ENCODE assay signal across 11 cellular contexts in genomic region chr14:31992051-31992450, GRCh38.
DNase-seq lines count a peak whose midpoint lies in the region; ATAC-seq and TF ChIP-seq lines count a peak whose summit lies in the region.
"Had no signal": no experiment of that assay in that cellular context is flagged by ENCODE, and none has a peak within 500 bp of the region (broad histone marks: within the 10 kb centered on the region; RNA-seq: fewer than 3 reads in every experiment).

No MANE protein-coding gene starts in this region.

- H3K9me3 Mint-ChIP-seq in activated T-cell treated with anti-CD3 and anti-CD28 coated beads, Interleukin-2, amount 50 U/mL, for 4 hours = no peaks in the 10 kb centered on the region
- H3K9me3 Mint-ChIP-seq in activated naive CD4-positive, alpha-beta T cell treated with anti-CD3 and anti-CD28 coated beads, Interleukin-2, amount 50 U/mL, for 72 hours = peaks cover 0 to 3% of the 10 kb centered on the region in 2 donors
- H3K9me3 Mint-ChIP-seq: memory B cell had no signal

- H3K27me3 Mint-ChIP-seq in activated T-cell treated with anti-CD3 and anti-CD28 coated beads, Interleukin-2, amount 50 U/mL, for 4 hours (ENCODE audit: low read depth) = peaks cover 7% of the 10 kb centered on the region

- CTCF ChIA-PET in mammary epithelial cell (lab: Charles Lee; ENCODE audit: low non-redundant PET) = no interaction called here

- no peaks in the 10 kb centered on the region for H4K20me1 ChIP-seq in mammary epithelial cell (ENCODE audit: insufficient read depth, low read length)

- H2AFZ ChIP-seq in mammary epithelial cell (ENCODE audit: low read depth, low read length) = no peak overlapping the region

- no peaks in the 10 kb centered on the region for H3K79me2 ChIP-seq in mammary epithelial cell (ENCODE audit: insufficient read depth, low read length)

- intact Hi-C loops in mammary epithelial cell (cut with micrococcal nuclease) = loop anchor here (5.0 kb wide), 1 partner anchor 45 kb away; no protein-coding TSS in a partner anchor
- intact Hi-C loops in transverse colon (cut with DNase I; ENCODE audit: low total_unique reads) = no loop called here

- H3K27ac ChIP-seq in mammary epithelial cell (ENCODE audit: insufficient read depth, low read depth, low read length) (peak overlapping the region; percentile 85), transverse colon (peak overlapping the region; percentile 27 to 63 (median 60))

- no peak for ATAC-seq in activated T-cell treated with anti-CD3 and anti-CD28 coated beads, Interleukin-2, amount 50 U/mL, for 4 hours
- ATAC-seq in activated naive CD4-positive, alpha-beta T cell treated with anti-CD3 and anti-CD28 coated beads, Interleukin-2, amount 50 U/mL, for 72 hours = no peak

- dilution Hi-C loops in mammary epithelial cell (cut with HindIII; ENCODE audit: low sequenced_read_pairs) = no loop called here

- H3K4me1 Mint-ChIP-seq in activated T-cell treated with anti-CD3 and anti-CD28 coated beads, Interleukin-2, amount 50 U/mL, for 4 hours (ENCODE audit: low read depth) = no peaks in the 10 kb centered on the region
- H3K4me1 Mint-ChIP-seq: memory B cell had no signal

- in situ Hi-C loops in mammary epithelial cell (cut with MboI; ENCODE audit: low sequenced_read_pairs in 2 of 2) (no loop called here), transverse colon (cut with MboI; ENCODE audit: low pct_ligation_motif_present in 1 of 4, low pct_unique_long_range_greater_than_20kb in 1 of 4, low sequenced_read_pairs in 3 of 4) (no loop called here)

- H3K4me3 ChIP-seq in mammary epithelial cell (replicated peaks in 1 of 3; ENCODE audit: insufficient read depth in 1 of 3, low read depth in 2 of 3, low read length in 3 of 3) (no peak overlapping the region), transverse colon (no peak overlapping the region)

- H3K9ac ChIP-seq in mammary epithelial cell (ENCODE audit: insufficient read depth, low read length) = peak overlapping the region; percentile 54

- H3K4me1 ChIP-seq in mammary epithelial cell (ENCODE audit: insufficient read depth, low read length) = peaks cover 48% of the 10 kb centered on the region
- peaks cover 0 to 11% (median 7%) of the 10 kb centered on the region in 4 donors for H3K4me1 ChIP-seq in transverse colon

- no peak overlapping the region for H3K27ac Mint-ChIP-seq in activated naive CD4-positive, alpha-beta T cell treated with anti-CD3 and anti-CD28 coated beads, Interleukin-2, amount 50 U/mL, for 72 hours
- H3K27ac Mint-ChIP-seq: memory B cell had no signal

- TF ChIP-seq EP300 in transverse colon (IDR thresholded peaks at IDR 0.05; ENCODE audit: low read depth) = peak; percentile 74

- H3K27me3 ChIP-seq in mammary epithelial cell (ENCODE audit: insufficient read depth, low read length) (no peaks in the 10 kb centered on the region), transverse colon (no peaks in the 10 kb centered on the region)

- H3K4me2 ChIP-seq in mammary epithelial cell (ENCODE audit: insufficient read depth, low read depth, low read length) = peak overlapping the region; percentile 62

- H3K36me3 ChIP-seq in mammary epithelial cell (ENCODE audit: insufficient read depth, low read length) = no peaks in the 10 kb centered on the region
- H3K36me3 ChIP-seq in transverse colon = no peaks in the 10 kb centered on the region

- H3K9me3 ChIP-seq in mammary epithelial cell (replicated peaks; ENCODE audit: insufficient read depth, low read length) (no peaks in the 10 kb centered on the region), transverse colon (no peaks in the 10 kb centered on the region)

- H3K36me3 Mint-ChIP-seq in activated T-cell treated with anti-CD3 and anti-CD28 coated beads, Interleukin-2, amount 50 U/mL, for 4 hours (ENCODE audit: insufficient read depth) = no peaks in the 10 kb centered on the region
- peaks cover under 1 to 5% of the 10 kb centered on the region in 2 donors for H3K36me3 Mint-ChIP-seq in activated naive CD4-positive, alpha-beta T cell treated with anti-CD3 and anti-CD28 coated beads, Interleukin-2, amount 50 U/mL, for 72 hours

- no peak for TF ChIP-seq POLR2A in transverse colon (IDR thresholded peaks at IDR 0.05)

- no peak overlapping the region for H3K4me3 Mint-ChIP-seq in activated T-cell treated with anti-CD3 and anti-CD28 coated beads, Interleukin-2, amount 50 U/mL, for 4 hours
- H3K4me3 Mint-ChIP-seq: memory B cell had no signal

- BruUV-seq in mammary epithelial cell (replicated peaks; lab: Mats Ljungman, UMichigan) = no TSS peak

- TF ChIP-seq CTCF in mammary epithelial cell (conservative IDR thresholded peaks at IDR 0.05 in 1 of 2, IDR thresholded peaks at IDR 0.05 in 1 of 2; ENCODE audit: extremely low read depth in 1 of 2, insufficient read depth in 1 of 2, low read depth in 1 of 2, low read length in 2 of 2) (no peak), transverse colon (IDR thresholded peaks at IDR 0.05) (no peak)

- DNase-seq in HS-5 (ENCODE audit: low read depth) = peak; percentile 47
- peak; percentile 95 for DNase-seq in mammary epithelial cell
- peak; percentile 46 for DNase-seq in left kidney (ENCODE audit: low read depth, low spot score)
- DNase-seq in transverse colon = no peak
- no peak for DNase-seq in activated T-cell treated with anti-CD3 and anti-CD28 coated beads, Interleukin-2, amount 50 U/mL, for 4 hours
- DNase-seq in RPMI8226 = no peak
- no peak for DNase-seq in OCI-M1 (lab: John Stamatoyannopoulos, UW)
- DNase-seq in activated naive CD4-positive, alpha-beta T cell treated with anti-CD3 and anti-CD28 coated beads, Interleukin-2, amount 50 U/mL, for 72 hours (ENCODE audit: low spot score in 2 of 2) = no peak
- DNase-seq: activated T-cell treated with anti-CD3 and anti-CD28 coated beads, Interleukin-2, amount 50 U/mL, for 1 hour; NCI-H2029 treated with DMSO at 0.1 percent for 48 hours had no signal

- WGBS in mammary epithelial cell (ENCODE audit: low coverage, missing lambda C conversion rate) = 0% methylated on average over 1 of the region's 1 CpG
- 45 to 50% methylated on average over 1 of the region's 1 CpG for WGBS in transverse colon (ENCODE audit: low coverage in 1 of 2), 2 donors

Comparison
In these comparisons a context has a peak if more than half of its experiments do, and no peak if none do; other contexts are left out.
1. DNase-seq: peak in HS-5 (single experiment), mammary epithelial cell (single experiment) and left kidney (single experiment); none in transverse colon (single experiment), activated T-cell treated with anti-CD3 and anti-CD28 coated beads, Interleukin-2, amount 50 U/mL, for 4 hours (single experiment), RPMI8226 (single experiment), OCI-M1 (single experiment) and activated naive CD4-positive, alpha-beta T cell treated with anti-CD3 and anti-CD28 coated beads, Interleukin-2, amount 50 U/mL, for 72 hours (0 of 2).